28 cellular contexts compared by ENCODE assay signal in genomic region chr9:95912773-95913172, GRCh38.
"Had no signal": no experiment of that assay in that cellular context is flagged by ENCODE, and none has a peak within 500 bp of the region (broad histone marks: within the 10 kb centered on the region; RNA-seq: fewer than 3 reads in every experiment).

No MANE protein-coding gene starts in this region.

- ATAC-seq: activated CD4-positive, alpha-beta T cell treated with anti-CD3 and anti-CD28 coated beads for 36 hours; activated T-cell treated with anti-CD3 and anti-CD28 coated beads, Interleukin-2, amount 50 U/mL, for 4 hours; activated T-helper 17 cell treated with anti-CD3 and anti-CD28 coated beads, Interleukin-2, amount 50 U/mL, for 72 hours; T-helper 17 cell had no signal

- H3K27ac Mint-ChIP-seq: activated CD4-positive, alpha-beta memory T cell treated with anti-CD3 and anti-CD28 coated beads for 36 hours; activated CD4-positive, alpha-beta T cell treated with anti-CD3 and anti-CD28 coated beads for 36 hours; activated CD4-positive, alpha-beta T cell treated with anti-CD3 and anti-CD28 coated beads, Interleukin-2, amount 10 ng/mL, durations not matched to agents 24 days and 14 days; activated naive CD8-positive, alpha-beta T cell; activated T-helper 17 cell treated with anti-CD3 and anti-CD28 coated beads, Interleukin-2, amount 50 U/mL, for 72 hours; T-helper 2 cell treated with Interferon-gamma antibody and Interleukin-4, amounts not matched to agents 5 μg/mL and 100 μg/mL, for 36 hours had no signal

- H3K4me3 ChIP-seq: esophagus squamous epithelium had no signal

- H3K27ac ChIP-seq: brain microvascular endothelial cell, epithelial cell of prostate, esophagus squamous epithelium had no signal

- H3K4me1 ChIP-seq: esophagus squamous epithelium had no signal

- H3K9me3 Mint-ChIP-seq: activated CD4-positive, alpha-beta memory T cell treated with anti-CD3 and anti-CD28 coated beads for 36 hours; activated CD4-positive, alpha-beta T cell treated with anti-CD3 and anti-CD28 coated beads, Interleukin-2, amount 10 ng/mL, durations not matched to agents 24 days and 14 days; activated T-cell treated with anti-CD3 and anti-CD28 coated beads, Interleukin-2, amount 50 U/mL, for 4 hours; activated T-helper 17 cell treated with anti-CD3 and anti-CD28 coated beads, Interleukin-2, amount 50 U/mL, for 72 hours; central memory CD8-positive, alpha-beta T cell; T-helper 2 cell treated with Interferon-gamma antibody and Interleukin-4, amounts not matched to agents 5 μg/mL and 100 μg/mL, for 36 hours had no signal

- H3K4me3 Mint-ChIP-seq: activated CD4-positive, alpha-beta memory T cell treated with anti-CD3 and anti-CD28 coated beads for 36 hours; activated CD4-positive, alpha-beta T cell treated with anti-CD3 and anti-CD28 coated beads for 36 hours; activated CD4-positive, alpha-beta T cell treated with anti-CD3 and anti-CD28 coated beads, Interleukin-2, amount 10 ng/mL, durations not matched to agents 24 days and 14 days; activated naive CD8-positive, alpha-beta T cell; activated T-cell treated with anti-CD3 and anti-CD28 coated beads, Interleukin-2, amount 50 U/mL, for 4 hours; activated T-helper 17 cell treated with anti-CD3 and anti-CD28 coated beads, Interleukin-2, amount 50 U/mL, for 72 hours; central memory CD8-positive, alpha-beta T cell; T-helper 17 cell; T-helper 2 cell treated with Interferon-gamma antibody and Interleukin-4, amounts not matched to agents 5 μg/mL and 100 μg/mL, for 36 hours had no signal

- H3K27me3 ChIP-seq: brain microvascular endothelial cell, esophagus squamous epithelium had no signal

- H3K27me3 Mint-ChIP-seq: activated CD4-positive, alpha-beta memory T cell treated with anti-CD3 and anti-CD28 coated beads for 36 hours; activated CD4-positive, alpha-beta T cell treated with anti-CD3 and anti-CD28 coated beads for 36 hours; activated CD4-positive, alpha-beta T cell treated with anti-CD3 and anti-CD28 coated beads, Interleukin-2, amount 10 ng/mL, durations not matched to agents 24 days and 14 days; activated naive CD8-positive, alpha-beta T cell; activated T-helper 17 cell treated with anti-CD3 and anti-CD28 coated beads, Interleukin-2, amount 50 U/mL, for 72 hours; central memory CD8-positive, alpha-beta T cell; T-helper 17 cell had no signal

- H3K9me3 ChIP-seq: esophagus squamous epithelium had no signal

- DNase-seq: activated CD4-positive, alpha-beta memory T cell treated with anti-CD3 and anti-CD28 coated beads for 36 hours; activated CD4-positive, alpha-beta T cell treated with anti-CD3 and anti-CD28 coated beads for 36 hours; activated CD4-positive, alpha-beta T cell treated with anti-CD3 and anti-CD28 coated beads, Interleukin-2, amount 10 ng/mL, durations not matched to agents 24 days and 14 days; activated CD4-positive, CD25-positive, alpha-beta regulatory T cell; activated CD4-positive, CD25-positive, alpha-beta regulatory T cell treated with anti-CD3 and anti-CD28 coated beads, Interleukin-2, amount 50 U/mL, for 72 hours; activated CD8-positive, alpha-beta memory T cell treated with anti-CD3 and anti-CD28 coated beads for 24 hours; activated effector memory CD4-positive, alpha-beta T cell treated with Interleukin-2 at 50 U/mL for 16 hours; activated gamma-delta T cell treated with Interleukin-2 at 50 U/mL for 16 hours; activated naive CD4-positive, alpha-beta T cell treated with anti-CD3 and anti-CD28 coated beads, Interleukin-2, amount 50 U/mL, for 16 hours; activated naive CD4-positive, alpha-beta T cell treated with Interleukin-2 at 50 U/mL for 16 hours; activated T-cell treated with anti-CD3 and anti-CD28 coated beads, Interleukin-2, amount 50 U/mL, for 4 hours; amniotic stem cell; anterior cingulate cortex; brain microvascular endothelial cell; cortex of kidney; dermis blood vessel endothelial cell; effector CD8-positive, alpha-beta T cell; esophagus squamous epithelium; foreskin fibroblast; head of caudate nucleus; T-helper 1 cell; T-helper 17 cell; T1000 had no signal
